Comparison of ENCODE assay signal across 19 cellular contexts in genomic region chr9:36346578-36346977, GRCh38.
"Had no signal": no experiment of that assay in that cellular context is flagged by ENCODE, and none has a peak within 500 bp of the region (broad histone marks: within the 10 kb centered on the region; RNA-seq: fewer than 3 reads in every experiment).

No MANE protein-coding gene starts in this region.

- H3K9me3 ChIP-seq: body of pancreas, gastroesophageal sphincter, left lung, transverse colon had no signal

- H3K4me1 ChIP-seq: body of pancreas, gastroesophageal sphincter, left lung, transverse colon had no signal

- H3K27ac Mint-ChIP-seq: activated CD8-positive, alpha-beta T cell treated with anti-CD3 and anti-CD28 coated beads, Interleukin-2, amount 10 ng/mL, durations not matched to agents 7 days and 5 days; activated naive CD4-positive, alpha-beta T cell treated with anti-CD3 and anti-CD28 coated beads, Interleukin-2, amount 10 ng/mL, durations not matched to agents 7 days and 5 days; memory B cell; natural killer cell treated with Interleukin-12 subunit alpha and Interleukin-12 subunit beta and Interleukin-15 and Interleukin-18, amount 100 ng/mL, for 72 hours; progenitor cell of endocrine pancreas; stimulated activated naive B cell treated with anti-CD40 and anti-IgM and Interleukin-4, amounts not matched to agents 10 μg/mL and 1 μg/mL and 100 μg/mL, for 72 hours; T-helper 2 cell treated with Interferon-gamma antibody and Interleukin-4, amounts not matched to agents 5 μg/mL and 100 μg/mL, for 36 hours had no signal

- H3K27ac ChIP-seq: body of pancreas, epithelial cell of prostate, gastroesophageal sphincter, left lung, transverse colon had no signal

- ATAC-seq: activated CD8-positive, alpha-beta T cell treated with anti-CD3 and anti-CD28 coated beads, Interleukin-2, amount 10 ng/mL, durations not matched to agents 7 days and 5 days; body of pancreas; gastroesophageal sphincter; left lung; natural killer cell treated with Interleukin-12 subunit alpha and Interleukin-12 subunit beta and Interleukin-15 and Interleukin-18, amount 100 ng/mL, for 72 hours; right cardiac atrium; stimulated activated naive B cell treated with anti-CD40 and anti-IgM and Interleukin-4, amounts not matched to agents 10 μg/mL and 1 μg/mL and 100 μg/mL, for 72 hours had no signal

- H3K27me3 Mint-ChIP-seq: activated naive CD4-positive, alpha-beta T cell treated with anti-CD3 and anti-CD28 coated beads, Interleukin-2, amount 10 ng/mL, durations not matched to agents 7 days and 5 days; central memory CD8-positive, alpha-beta T cell; memory B cell; natural killer cell treated with Interleukin-12 subunit alpha and Interleukin-12 subunit beta and Interleukin-15 and Interleukin-18, amount 100 ng/mL, for 72 hours; progenitor cell of endocrine pancreas; stimulated activated naive B cell treated with anti-CD40 and anti-IgM and Interleukin-4, amounts not matched to agents 10 μg/mL and 1 μg/mL and 100 μg/mL, for 72 hours had no signal

- H3K27me3 ChIP-seq: body of pancreas, gastroesophageal sphincter, left lung, transverse colon had no signal

- H3K9me3 Mint-ChIP-seq: activated naive CD4-positive, alpha-beta T cell treated with anti-CD3 and anti-CD28 coated beads, Interleukin-2, amount 10 ng/mL, durations not matched to agents 7 days and 5 days; central memory CD8-positive, alpha-beta T cell; memory B cell; natural killer cell treated with Interleukin-12 subunit alpha and Interleukin-12 subunit beta and Interleukin-15 and Interleukin-18, amount 100 ng/mL, for 72 hours; stimulated activated naive B cell treated with anti-CD40 and anti-IgM and Interleukin-4, amounts not matched to agents 10 μg/mL and 1 μg/mL and 100 μg/mL, for 72 hours; T-helper 2 cell treated with Interferon-gamma antibody and Interleukin-4, amounts not matched to agents 5 μg/mL and 100 μg/mL, for 36 hours had no signal

- H3K4me3 Mint-ChIP-seq: activated CD8-positive, alpha-beta T cell treated with anti-CD3 and anti-CD28 coated beads, Interleukin-2, amount 10 ng/mL, durations not matched to agents 7 days and 5 days; activated naive CD4-positive, alpha-beta T cell treated with anti-CD3 and anti-CD28 coated beads, Interleukin-2, amount 10 ng/mL, durations not matched to agents 7 days and 5 days; central memory CD8-positive, alpha-beta T cell; memory B cell; natural killer cell treated with Interleukin-12 subunit alpha and Interleukin-12 subunit beta and Interleukin-15 and Interleukin-18, amount 100 ng/mL, for 72 hours; stimulated activated naive B cell treated with anti-CD40 and anti-IgM and Interleukin-4, amounts not matched to agents 10 μg/mL and 1 μg/mL and 100 μg/mL, for 72 hours; T-helper 2 cell treated with Interferon-gamma antibody and Interleukin-4, amounts not matched to agents 5 μg/mL and 100 μg/mL, for 36 hours had no signal

- H3K4me3 ChIP-seq: body of pancreas, gastroesophageal sphincter, left lung, transverse colon had no signal

- H3K4me1 Mint-ChIP-seq: central memory CD8-positive, alpha-beta T cell; memory B cell had no signal

- DNase-seq: activated CD8-positive, alpha-beta memory T cell treated with anti-CD3 and anti-CD28 coated beads, Interleukin-2, amount 50 U/mL, for 48 hours; activated CD8-positive, alpha-beta T cell treated with anti-CD3 and anti-CD28 coated beads, Interleukin-2, amount 10 ng/mL, durations not matched to agents 7 days and 5 days; activated naive CD4-positive, alpha-beta T cell treated with anti-CD3 and anti-CD28 coated beads, Interleukin-2, amount 10 ng/mL, durations not matched to agents 7 days and 5 days; amniotic stem cell; body of pancreas; effector memory CD4-positive, alpha-beta T cell; islet precursor cell; left lung; nucleus accumbens; right cardiac atrium; stimulated activated naive B cell treated with anti-CD40 and anti-IgM and Interleukin-4, amounts not matched to agents 10 μg/mL and 1 μg/mL and 100 μg/mL, for 72 hours; transverse colon had no signal
